ENCODE assay signal across 14 cellular contexts in genomic region chr2:241386519-241386918, GRCh38.
"Had no signal": no experiment of that assay in that cellular context is flagged by ENCODE, and none has a peak within 500 bp of the region (broad histone marks: within the 10 kb centered on the region; RNA-seq: fewer than 3 reads in every experiment).

No MANE protein-coding gene starts in this region.

- DNase-seq: activated CD4-positive, alpha-beta T cell treated with anti-CD3 and anti-CD28 coated beads for 4 hours; activated CD8-positive, alpha-beta T cell treated with anti-CD3 and anti-CD28 coated beads for 36 hours; activated effector memory CD4-positive, alpha-beta T cell treated with Interleukin-2 at 50 U/mL for 16 hours; activated T-cell treated with anti-CD3 and anti-CD28 coated beads, Interleukin-2, amount 50 U/mL, for 4 hours; amniotic stem cell; colonic mucosa; islet precursor cell; left lung; mesenchymal stem cell; stimulated activated CD4-positive, alpha-beta T cell treated with anti-CD3 and anti-CD28 coated beads, Interleukin-4, amount 100 ng/mL, for 1 hour; stimulated activated naive B cell treated with anti-CD40 and anti-IgM and Interleukin-4, amounts not matched to agents 10 μg/mL and 1 μg/mL and 100 μg/mL, for 72 hours; thyroid gland had no signal

- H3K4me1 ChIP-seq: colonic mucosa, left lung had no signal

- H3K36me3 ChIP-seq: colonic mucosa, thyroid gland had no signal

- ATAC-seq: activated CD8-positive, alpha-beta T cell treated with anti-CD3 and anti-CD28 coated beads for 36 hours; activated naive CD4-positive, alpha-beta T cell treated with anti-CD3 and anti-CD28 coated beads, Interleukin-2, amount 50 U/mL, for 72 hours; activated T-cell treated with anti-CD3 and anti-CD28 coated beads, Interleukin-2, amount 50 U/mL, for 4 hours; left lung; stimulated activated naive B cell treated with anti-CD40 and anti-IgM and Interleukin-4, amounts not matched to agents 10 μg/mL and 1 μg/mL and 100 μg/mL, for 72 hours had no signal

- H3K27ac ChIP-seq: colonic mucosa, left lung, thyroid gland, VCaP had no signal

- H3K27me3 ChIP-seq: colonic mucosa, left lung, thyroid gland had no signal

- H3K9me3 ChIP-seq: colonic mucosa, left lung, thyroid gland had no signal

- H3K4me3 ChIP-seq: colonic mucosa, left lung, thyroid gland had no signal
